In the genomic region with DNA sequence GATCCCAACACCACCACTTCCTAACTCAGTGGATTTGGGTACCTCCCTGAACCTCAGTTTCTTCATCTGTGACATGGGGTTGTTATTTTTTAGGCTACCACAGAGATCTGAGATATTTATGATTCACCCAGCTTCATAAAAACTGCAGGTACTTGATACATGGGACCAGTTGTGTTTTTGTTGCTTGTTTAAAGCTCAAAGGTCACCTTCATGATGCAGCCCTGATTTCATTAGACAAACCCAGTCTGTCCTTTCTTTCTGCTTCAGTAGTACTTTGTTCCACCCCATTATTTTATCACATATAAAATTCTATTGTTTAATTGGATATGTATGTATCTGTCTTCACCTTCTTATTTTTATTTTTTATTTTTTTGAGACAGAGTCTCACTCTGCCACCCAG, we compare ENCODE assay signal across 9 cellular contexts.
"Had no signal": no experiment of that assay in that cellular context is flagged by ENCODE, and none has a peak within 500 bp of the region (broad histone marks: within the 10 kb centered on the region; RNA-seq: fewer than 3 reads in every experiment).

No MANE protein-coding gene starts in this region.

- ATAC-seq: HCT116, K562 had no signal

- DNase-seq: GM23248, GOT3, H7, HFFc6, IMR-90, KG1 had no signal

- H3K4me3 ChIP-seq: GM23248, HAP-1, K562 had no signal

- H3K9me3 Mint-ChIP-seq: HFFc6 had no signal

- H2AFZ ChIP-seq: GM23248 had no signal

- H3K27ac ChIP-seq: GM23248 had no signal

- H3K4me3 Mint-ChIP-seq: HFFc6 had no signal

- H3K4me1 ChIP-seq: HAP-1 had no signal

- H3K9ac ChIP-seq: GM23248 had no signal

- H3K36me3 ChIP-seq: HAP-1 had no signal

- H3K9me3 ChIP-seq: HAP-1 had no signal

- H3K27ac Mint-ChIP-seq: HFFc6 had no signal

- FAIRE-seq: K562 had no signal
